In genomic region chr17:48144976-48145798, GRCh38 we compare ENCODE assay signal across 19 cellular contexts.
"Had no signal": no experiment of that assay in that cellular context is flagged by ENCODE, and none has a peak within 500 bp of the region (broad histone marks: within the 10 kb centered on the region; RNA-seq: fewer than 3 reads in every experiment).

No MANE protein-coding gene starts in this region.

- H3K36me3 Mint-ChIP-seq: neural progenitor cell had no signal

- H3K27ac Mint-ChIP-seq: activated naive CD8-positive, alpha-beta T cell treated with anti-CD3 and anti-CD28 coated beads for 36 hours; dendritic cell treated with granulocyte-macrophage colony-stimulating factor and Interleukin-4, amounts not matched to agents 40 ng/mL and 50 ng/mL, for 4 days; neural progenitor cell; stimulated activated naive CD8-positive, alpha-beta T cell treated with anti-CD3 and anti-CD28 coated beads, Interleukin-15, amount 100 ng/mL, for 72 hours had no signal

- H3K4me3 ChIP-seq: gastroesophageal sphincter, heart left ventricle, left ventricle myocardium inferior, neural progenitor cell, prostate gland, right atrium auricular region had no signal

- DNase-seq: activated CD8-positive, alpha-beta memory T cell treated with anti-CD3 and anti-CD28 coated beads for 24 hours; activated gamma-delta T cell treated with Interleukin-2 at 50 U/mL for 16 hours; activated naive CD8-positive, alpha-beta T cell treated with anti-CD3 and anti-CD28 coated beads for 36 hours; amniotic stem cell; effector CD8-positive, alpha-beta T cell; heart left ventricle; left ventricle myocardium inferior; mammary epithelial cell; midbrain; stimulated activated CD4-positive, alpha-beta T cell treated with anti-CD3 and anti-CD28 coated beads, Interleukin-2, amount 100 ng/mL, for 24 hours; stimulated activated naive CD8-positive, alpha-beta T cell treated with anti-CD3 and anti-CD28 coated beads, Interleukin-15, amount 100 ng/mL, for 72 hours; trophoblast cell had no signal

- H3K4me3 Mint-ChIP-seq: activated naive CD8-positive, alpha-beta T cell treated with anti-CD3 and anti-CD28 coated beads for 36 hours; dendritic cell treated with granulocyte-macrophage colony-stimulating factor and Interleukin-4, amounts not matched to agents 40 ng/mL and 50 ng/mL, for 4 days; neural progenitor cell; stimulated activated naive CD8-positive, alpha-beta T cell treated with anti-CD3 and anti-CD28 coated beads, Interleukin-15, amount 100 ng/mL, for 72 hours had no signal

- H3K36me3 ChIP-seq: gastroesophageal sphincter, heart left ventricle, left ventricle myocardium inferior, neural progenitor cell, prostate gland, right atrium auricular region had no signal

- H3K4me1 ChIP-seq: gastroesophageal sphincter, left ventricle myocardium inferior, prostate gland, right atrium auricular region had no signal

- H3K27ac ChIP-seq: gastroesophageal sphincter, heart left ventricle, left ventricle myocardium inferior, neural progenitor cell, prostate gland, right atrium auricular region had no signal

- H3K27me3 Mint-ChIP-seq: activated naive CD8-positive, alpha-beta T cell treated with anti-CD3 and anti-CD28 coated beads for 36 hours; stimulated activated naive CD8-positive, alpha-beta T cell treated with anti-CD3 and anti-CD28 coated beads, Interleukin-15, amount 100 ng/mL, for 72 hours had no signal

- H3K9me3 ChIP-seq: gastroesophageal sphincter, heart left ventricle, left ventricle myocardium inferior, prostate gland, right atrium auricular region had no signal

- H3K9me3 Mint-ChIP-seq: activated naive CD8-positive, alpha-beta T cell treated with anti-CD3 and anti-CD28 coated beads for 36 hours; dendritic cell treated with granulocyte-macrophage colony-stimulating factor and Interleukin-4, amounts not matched to agents 40 ng/mL and 50 ng/mL, for 4 days; neural progenitor cell; stimulated activated naive CD8-positive, alpha-beta T cell treated with anti-CD3 and anti-CD28 coated beads, Interleukin-15, amount 100 ng/mL, for 72 hours had no signal

- ATAC-seq: activated CD4-positive, CD25-positive, alpha-beta regulatory T cell treated with anti-CD3 and anti-CD28 coated beads, Interleukin-2, amount 50 U/mL, for 24 hours; esophagus mucosa; gastroesophageal sphincter; heart left ventricle; stimulated activated naive CD8-positive, alpha-beta T cell treated with anti-CD3 and anti-CD28 coated beads, Interleukin-15, amount 100 ng/mL, for 72 hours had no signal

- H3K27me3 ChIP-seq: right atrium auricular region had no signal
